Comparison of ENCODE assay signal across 19 cellular contexts in the genomic region with DNA sequence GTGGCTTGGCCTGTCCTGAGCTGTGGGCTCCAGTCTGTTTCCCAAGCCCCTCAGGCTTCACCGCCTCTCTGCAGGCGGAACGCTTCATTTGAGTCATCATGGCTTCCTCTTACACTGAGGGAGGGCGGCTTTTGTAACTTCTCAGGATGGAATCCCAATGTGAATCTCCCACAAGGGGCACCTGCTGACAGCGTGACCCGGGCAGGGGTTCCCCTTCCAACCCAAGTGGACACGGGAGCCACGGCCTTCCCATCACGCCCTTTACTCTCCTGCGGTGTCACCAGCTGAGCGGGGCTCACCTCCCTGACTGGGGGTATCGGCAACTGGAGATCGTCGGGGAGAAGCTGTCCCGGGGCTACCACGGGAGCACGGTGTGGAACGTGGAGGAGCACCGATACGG. TPM values are rescaled to one million over a fixed set of nuclear protein-coding genes. Genes with fewer than 3 reads are reported as not detected.
DNase-seq lines count a peak whose midpoint lies in the region; ATAC-seq and TF ChIP-seq lines count a peak whose summit lies in the region.
"Had no signal": no experiment of that assay in that cellular context is flagged by ENCODE, and none has a peak within 500 bp of the region (broad histone marks: within the 10 kb centered on the region; RNA-seq: fewer than 3 reads in every experiment).

No MANE protein-coding gene starts in this region.

- no peaks in the 10 kb centered on the region for H3K27me3 ChIP-seq in heart left ventricle
- no peaks in the 10 kb centered on the region for H3K27me3 ChIP-seq in muscle layer of colon (ENCODE audit: control insufficient read depth in 1 of 2, insufficient read depth in 2 of 2, low read length in 2 of 2)
- no peaks in the 10 kb centered on the region for H3K27me3 ChIP-seq in sigmoid colon
- H3K27me3 ChIP-seq in stomach smooth muscle (ENCODE audit: control insufficient read depth in 1 of 2, insufficient read depth in 2 of 2, low read length in 2 of 2) = no peaks in the 10 kb centered on the region
- H3K27me3 ChIP-seq: BE2C had no signal

- H3K4me3 ChIP-seq in heart left ventricle (no peak overlapping the region), muscle layer of colon (ENCODE audit: low read depth in 1 of 2, low read length in 2 of 2) (no peak overlapping the region), sigmoid colon (no peak overlapping the region), stomach smooth muscle (ENCODE audit: low read length in 2 of 2) (no peak overlapping the region)
- H3K4me3 ChIP-seq: A549, HAP-1 had no signal

- DNase-seq in heart left ventricle (no peak), Right ventricle myocardium superior (no peak), sigmoid colon (peak; percentile 60), germinal center (ENCODE audit: low spot score) (no peak), NOMO-1 (lab: John Stamatoyannopoulos, UW; ENCODE audit: unreplicated experiment in 2 of 2) (no peak)
- DNase-seq: BE2C; CD8-positive, alpha-beta T cell; COR-L47; DMS153; DMS79 treated with DMSO at 0.1 percent for 48 hours; EL; GOT3 had no signal

- H3K9ac ChIP-seq in muscle layer of colon (ENCODE audit: low read length) (no peak overlapping the region), stomach smooth muscle (ENCODE audit: low read length in 2 of 2) (no peak overlapping the region)

- 89 to 96% (median 91%) methylated on average over 20 of the region's 20 CpGs for WGBS in heart left ventricle, 4 donors
- 97% methylated on average over 20 of the region's 20 CpGs for WGBS in sigmoid colon, 2 donors

- H3K4me1 ChIP-seq in heart left ventricle (peaks cover 0 to 26% (median 9%) of the 10 kb centered on the region in 12 donors), muscle layer of colon (ENCODE audit: insufficient read depth, low read length) (peaks cover 12% of the 10 kb centered on the region), sigmoid colon (peaks cover 0 to 28% (median 22%) of the 10 kb centered on the region in 4 donors), stomach smooth muscle (ENCODE audit: control insufficient read depth, insufficient read depth, low read length) (peaks cover 15% of the 10 kb centered on the region)
- H3K4me1 ChIP-seq: A549, BE2C, HAP-1 had no signal

- TF ChIP-seq CTCF in heart left ventricle (IDR thresholded peaks at IDR 0.05) = no peak
- no peak for TF ChIP-seq CTCF in sigmoid colon (IDR thresholded peaks at IDR 0.05)

- ATAC-seq in heart left ventricle (no peak), Right ventricle myocardium superior (ENCODE audit: poor library complexity) (no peak)
- ATAC-seq: A549; CD8-positive, alpha-beta T cell had no signal

- peaks cover 0 to 14% (median 0%) of the 10 kb centered on the region in 12 donors for H3K9me3 ChIP-seq in heart left ventricle
- no peaks in the 10 kb centered on the region for H3K9me3 ChIP-seq in muscle layer of colon (ENCODE audit: low read length)
- H3K9me3 ChIP-seq in sigmoid colon = no peaks in the 10 kb centered on the region
- no peaks in the 10 kb centered on the region for H3K9me3 ChIP-seq in stomach smooth muscle (ENCODE audit: control insufficient read depth in 2 of 2, low read length in 2 of 2)
- H3K9me3 ChIP-seq: A549, BE2C, HAP-1 had no signal

- peaks cover 0 to 92% (median 84%) of the 10 kb centered on the region in 9 donors for H3K36me3 ChIP-seq in heart left ventricle
- peaks cover 82% of the 10 kb centered on the region for H3K36me3 ChIP-seq in muscle layer of colon (ENCODE audit: insufficient read depth, low read length)
- H3K36me3 ChIP-seq in sigmoid colon = peaks cover 60 to 90% (median 65%) of the 10 kb centered on the region in 4 donors
- H3K36me3 ChIP-seq in stomach smooth muscle (ENCODE audit: control insufficient read depth in 2 of 2, insufficient read depth in 2 of 2, low read length in 2 of 2) = peaks cover 56 to 65% of the 10 kb centered on the region in 2 donors

- TF ChIP-seq POLR2A in heart left ventricle (IDR thresholded peaks at IDR 0.05) (no peak), sigmoid colon (IDR thresholded peaks at IDR 0.05) (no peak)

- H3K27ac ChIP-seq in heart left ventricle (peak overlapping the region; percentile 7 to 87 (median 74)), muscle layer of colon (ENCODE audit: low read depth, low read length) (peak overlapping the region; percentile 48), sigmoid colon (peak overlapping the region in 3 of 4 donors; percentile 61 to 78 (median 75)), stomach smooth muscle (ENCODE audit: low read length) (peak overlapping the region; percentile 69)
- H3K27ac ChIP-seq: A549, C4-2B had no signal

- TF ChIP-seq EP300 in sigmoid colon (IDR thresholded peaks at IDR 0.05) = no peak

- intact Hi-C loops in heart left ventricle (cut with DNase I) (no loop called here), Right ventricle myocardium superior (cut with DNase I) (no loop called here), sigmoid colon (cut with DNase I) (no loop called here)

RNA-seq across cellular contexts. Expression of gene UCK1, which starts 12.5 kb away (rescaled TPM):
- total RNA-seq in heart left ventricle = 10 to 100 TPM; 16.4 to 45.1 (median 24.9) TPM
- 10 to 100 TPM; 22.5 to 36.5 TPM for polyA plus RNA-seq in heart left ventricle
- 21.7 TPM for total RNA-seq in Right ventricle myocardium superior
- 10 to 100 TPM; 35.7 to 67.5 (median 52.0) TPM for total RNA-seq in sigmoid colon
- 10 to 100 TPM; 20.8 to 30.1 (median 28.2) TPM for polyA plus RNA-seq in sigmoid colon

RNA-seq across cellular contexts. Expression of gene POMT1, which starts 15.8 kb away (rescaled TPM):
- total RNA-seq in heart left ventricle = 10 to 100 TPM; 15.3 to 28.8 (median 20.3) TPM
- polyA plus RNA-seq in heart left ventricle = 10 to 100 TPM; 18.4 to 20.3 TPM
- total RNA-seq in Right ventricle myocardium superior = 21.8 TPM
- 10 to 100 TPM; 21.9 to 61.2 (median 30.0) TPM for total RNA-seq in sigmoid colon
- polyA plus RNA-seq in sigmoid colon = 10 to 100 TPM in 1 of 3 donors, 1 to 10 TPM in 2; 3.6 to 19.8 (median 4.4) TPM

RNA-seq across cellular contexts. Expression of gene PRRT1B, which starts 26.8 kb away (rescaled TPM):
- not detected for total RNA-seq in heart left ventricle
- polyA plus RNA-seq in heart left ventricle = not detected
- total RNA-seq in Right ventricle myocardium superior = not detected
- total RNA-seq in sigmoid colon = not detected
- polyA plus RNA-seq in sigmoid colon = 1 to 10 TPM in 2 of 3 donors, under 1 TPM in 1; 0.45 to 3.6 (median 1.4) TPM
- total RNA-seq: CD8-positive, alpha-beta T cell; HT1080 had no signal
- polyA plus RNA-seq: AG04450 had no signal
